8 cellular contexts compared by ENCODE assay signal in genomic region chr6:41733707-41734665, GRCh38. TPM values are rescaled to one million over a fixed set of nuclear protein-coding genes. Genes with fewer than 3 reads are reported as not detected.
DNase-seq lines count a peak whose midpoint lies in the region; ATAC-seq, FAIRE-seq and TF ChIP-seq lines count a peak whose summit lies in the region.

No MANE protein-coding gene starts in this region.

- in situ Hi-C loops in T47D (cut with HindIII; ENCODE audit: low pct_unique_long_range_greater_than_20kb, low sequenced_read_pairs): no loop called here

- H3K9ac ChIP-seq in iPS-20b (ENCODE audit: low read depth, low read length) (peak overlapping the region; percentile 14; the same call in 1 of the 2 replicates), skeletal muscle tissue (ENCODE audit: low read depth in 1 of 3, low read length in 3 of 3) (peak overlapping the region; percentile 85 to 93 (median 87))

- 0 out of 2 replicates have a peak, but pooled peaks have one; percentile 48 for TF ChIP-seq POLR2A in GM12891 (IDR thresholded peaks at IDR 0.05; ENCODE audit: low read depth, low read length)

- H3K36me3 ChIP-seq in iPS-20b (ENCODE audit: insufficient read depth, low read depth, low read length): no peaks in the 10 kb centered on the region
- H3K36me3 ChIP-seq in skeletal muscle tissue (ENCODE audit: control insufficient read depth in 3 of 3, insufficient read depth in 3 of 3, low read length in 3 of 3): peaks cover 0 to 3% (median 0%) of the 10 kb centered on the region in 3 donors

- H3K27ac ChIP-seq in iPS-20b (ENCODE audit: low read length): no peak overlapping the region
- H3K27ac ChIP-seq in skeletal muscle tissue (ENCODE audit: low read depth, low read length): peak overlapping the region; percentile 95

- H3K4me3 ChIP-seq in iPS-20b (ENCODE audit: low read length) (peak overlapping the region; percentile 72), skeletal muscle tissue (ENCODE audit: low read length in 3 of 3) (peak overlapping the region; percentile 77 to 81 (median 78))

- ATAC-seq in HG02678 (IDR thresholded peaks at IDR 0.05; ENCODE audit: unreplicated experiment): peak; percentile 52

- peak; percentile 93 for DNase-seq in GM12891 (ENCODE audit: insufficient read length, low spot score)
- DNase-seq in NCI-H2029 (lab: John Stamatoyannopoulos, UW): peak; percentile 72
- peak; percentile 73 for DNase-seq in UCSD-AML1 (lab: John Stamatoyannopoulos, UW; ENCODE audit: unreplicated experiment)
- peak; percentile 79 to 82 for DNase-seq in T47D (ENCODE audit: low read depth in 1 of 2, low spot score in 1 of 2)
- DNase-seq in NCI-H1048 (lab: John Stamatoyannopoulos, UW): no peak

- H3K9me3 ChIP-seq in iPS-20b (ENCODE audit: insufficient read depth, low read depth, low read length): no peaks in the 10 kb centered on the region
- H3K9me3 ChIP-seq in skeletal muscle tissue (ENCODE audit: control insufficient read depth in 3 of 3, low read length in 3 of 3): no peaks in the 10 kb centered on the region

- H3K4me1 ChIP-seq in iPS-20b (ENCODE audit: insufficient read depth, low read length) (peaks cover 27% of the 10 kb centered on the region), skeletal muscle tissue (ENCODE audit: control insufficient read depth in 3 of 3, insufficient read depth in 3 of 3, low read length in 3 of 3) (peaks cover 50 to 56% (median 56%) of the 10 kb centered on the region in 3 donors)

- H3K27me3 ChIP-seq in iPS-20b (ENCODE audit: insufficient read depth, low read length) (peaks cover 23% of the 10 kb centered on the region), skeletal muscle tissue (ENCODE audit: control insufficient read depth in 3 of 3, insufficient read depth in 3 of 3, low read length in 3 of 3) (no peaks in the 10 kb centered on the region)

- FAIRE-seq in GM12891 (lab: Jason Lieb, UNC): peak; percentile 92

TF ChIP-seq in GM12891, 5 proteins besides CTCF, POLR2A, EP300 and RAD21:
- TF ChIP-seq TAF1 (IDR thresholded peaks at IDR 0.05; ENCODE audit: low read depth, low read length) (no peak), POLR2AphosphoS5 (IDR thresholded peaks at IDR 0.05; ENCODE audit: low read depth, low read length) (0 out of 2 replicates have a peak, but pooled peaks have one; percentile 15), PAX5 (IDR thresholded peaks at IDR 0.05; ENCODE audit: insufficient read depth, low read length, severe bottlenecking) (peak; percentile 100), SPI1 (IDR thresholded peaks at IDR 0.05; ENCODE audit: low read depth, low read length) (no peak), POU2F2 (IDR thresholded peaks at IDR 0.05; ENCODE audit: low read depth, low read length) (no peak)

RNA-seq across cellular contexts. Expression of gene TFEB, which starts 1.4 kb away (rescaled TPM):
- 54.8 TPM for polyA plus RNA-seq in GM12891 (2012; ENCODE audit: low read depth, missing spikeins)
- 7.8 TPM for total RNA-seq in skeletal muscle tissue

RNA-seq across cellular contexts. Expression of gene PGC, which starts 13.2 kb away (rescaled TPM):
- polyA plus RNA-seq in GM12891 (2012; ENCODE audit: low read depth, missing spikeins): not detected
- total RNA-seq in skeletal muscle tissue: 0.52 TPM

RNA-seq across cellular contexts. Expression of gene FRS3, which starts 45.7 kb away (rescaled TPM):
- 0.74 TPM for polyA plus RNA-seq in GM12891 (2012; ENCODE audit: low read depth, missing spikeins)
- 1.6 TPM for total RNA-seq in skeletal muscle tissue

RNA-seq across cellular contexts. Expression of gene PRICKLE4, which starts 46.6 kb away (rescaled TPM):
- polyA plus RNA-seq in GM12891 (2012; ENCODE audit: low read depth, missing spikeins): not detected
- total RNA-seq in skeletal muscle tissue: 2.6 TPM

RNA-seq across cellular contexts. Expression of gene TOMM6, which starts 53.5 kb away (rescaled TPM):
- 436 TPM for polyA plus RNA-seq in GM12891 (2012; ENCODE audit: low read depth, missing spikeins)
- 92.4 TPM for total RNA-seq in skeletal muscle tissue
